Comparison of ENCODE assay signal across 24 cellular contexts in the genomic region with DNA sequence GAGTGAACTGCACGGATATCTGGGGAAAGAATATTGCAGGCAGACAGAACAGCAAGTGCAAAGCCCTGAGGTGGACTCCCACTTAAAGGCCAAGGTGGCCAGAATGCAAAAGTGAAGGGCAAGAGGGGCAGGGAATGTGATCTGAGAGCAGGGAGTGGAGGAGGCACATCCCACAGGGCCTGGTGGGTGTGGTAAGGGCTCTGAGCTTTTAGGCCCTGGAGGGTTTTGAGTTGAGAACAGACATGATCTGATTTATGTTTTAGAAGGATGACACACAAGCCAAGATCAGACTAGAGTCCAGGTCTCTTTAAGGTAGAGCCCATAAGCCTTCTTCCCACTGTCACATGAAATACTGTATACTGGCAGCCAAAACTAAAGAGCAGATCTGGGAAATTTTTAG.
DNase-seq lines count a peak whose midpoint lies in the region; ATAC-seq, FAIRE-seq and TF ChIP-seq lines count a peak whose summit lies in the region.
"Had no signal": no experiment of that assay in that cellular context is flagged by ENCODE, and none has a peak within 500 bp of the region (broad histone marks: within the 10 kb centered on the region; RNA-seq: fewer than 3 reads in every experiment).

No MANE protein-coding gene starts in this region.

- H3K9me3 Mint-ChIP-seq in nephron, result no peaks in the 10 kb centered on the region
- H3K9me3 Mint-ChIP-seq: activated T-cell treated with anti-CD3 and anti-CD28 coated beads, Interleukin-2, amount 50 U/mL, for 72 hours; CD14-positive monocyte had no signal

- H3K4me3 ChIP-seq in endothelial cell of umbilical vein (replicated peaks in 1 of 3; ENCODE audit: insufficient read depth in 1 of 3, low read depth in 1 of 3, low read length in 3 of 3), result no peak overlapping the region
- H3K4me3 ChIP-seq in body of pancreas, result no peak overlapping the region
- H3K4me3 ChIP-seq: coronary artery had no signal

- H3K27me3 ChIP-seq in endothelial cell of umbilical vein (ENCODE audit: control insufficient read depth in 2 of 2, insufficient read depth in 2 of 2, low read length in 2 of 2), result no peaks in the 10 kb centered on the region
- H3K27me3 ChIP-seq in body of pancreas, result no peaks in the 10 kb centered on the region

- no peaks in the 10 kb centered on the region for H3K9me1 ChIP-seq in endothelial cell of umbilical vein (replicated peaks; ENCODE audit: control insufficient read depth, extremely low read depth, insufficient read depth, low read length)

- H3K9me3 ChIP-seq in endothelial cell of umbilical vein (replicated peaks; ENCODE audit: control insufficient read depth, insufficient read depth, low read length) (no peaks in the 10 kb centered on the region), body of pancreas (no peaks in the 10 kb centered on the region)

- no peak for FAIRE-seq in endothelial cell of umbilical vein (lab: Jason Lieb, UNC)
- FAIRE-seq: GM12891, RCC 7860 had no signal

- CTCF ChIA-PET in endothelial cell of umbilical vein (lab: Charles Lee), result interaction anchor here (1.4 kb wide), 1 partner anchor 12 kb away, joined by 8 read pairs; no protein-coding TSS in a partner anchor

- peak overlapping the region; percentile 33 to 72 (median 59) for H3K27ac Mint-ChIP-seq in nephron
- H3K27ac Mint-ChIP-seq: activated naive CD4-positive, alpha-beta T cell treated with anti-CD3 and anti-CD28 coated beads, Interleukin-2, amount 50 U/mL, for 72 hours; activated T-cell treated with anti-CD3 and anti-CD28 coated beads, Interleukin-2, amount 50 U/mL, for 72 hours had no signal

- WGBS in body of pancreas, 2 donors, result 63 to 81% methylated on average over 1 of the region's 1 CpG

- TF ChIP-seq CTCF in endothelial cell of umbilical vein (IDR thresholded peaks at IDR 0.05; ENCODE audit: extremely low read depth in 1 of 2, insufficient read depth in 1 of 2, low read depth in 1 of 2, low read length in 2 of 2), result no peak
- TF ChIP-seq CTCF in nephron (IDR thresholded peaks at IDR 0.05; ENCODE audit: unreplicated experiment in 3 of 3), result no peak
- no peak for TF ChIP-seq CTCF in body of pancreas (IDR thresholded peaks at IDR 0.05)

- dilution Hi-C loops in endothelial cell of umbilical vein (cut with MboI; ENCODE audit: extremely low pct_ligation_motif_present, low sequenced_read_pairs), result no loop called here

- intact Hi-C loops in endothelial cell of umbilical vein (cut with micrococcal nuclease), result loop anchor here (5.0 kb wide), 2 partner anchors 216 to 511 kb away; no protein-coding TSS in a partner anchor
- intact Hi-C loops in body of pancreas (cut with DNase I), result no loop called here

- H3K4me3 Mint-ChIP-seq in nephron, result no peak overlapping the region
- H3K4me3 Mint-ChIP-seq: activated T-cell treated with anti-CD3 and anti-CD28 coated beads, Interleukin-2, amount 50 U/mL, for 72 hours; CD14-positive monocyte had no signal

- no peaks in the 10 kb centered on the region for H3K36me3 ChIP-seq in endothelial cell of umbilical vein (ENCODE audit: control insufficient read depth in 2 of 2, extremely low read depth in 1 of 2, insufficient read depth in 2 of 2, low read length in 2 of 2)
- H3K36me3 ChIP-seq in body of pancreas (replicated peaks in 1 of 2; ENCODE audit: insufficient read depth in 1 of 2, low read depth in 2 of 2), result no peaks in the 10 kb centered on the region

- DNase-seq in EL (peak; percentile 32), NCI-H69 (lab: John Stamatoyannopoulos, UW) (peak; percentile 69), endothelial cell of umbilical vein (ENCODE audit: low read depth, low spot score) (no peak), NCI-H1092 (lab: John Stamatoyannopoulos, UW) (no peak), body of pancreas (no peak), epidermal melanocyte (ENCODE audit: insufficient read length, low spot score) (no peak)
- DNase-seq: activated CD4-positive, CD25-positive, alpha-beta regulatory T cell treated with anti-CD3 and anti-CD28 coated beads, Interleukin-2, amount 50 U/mL, for 72 hours; activated CD8-positive, alpha-beta memory T cell treated with anti-CD3 and anti-CD28 coated beads for 24 hours; activated T-cell treated with anti-CD3 and anti-CD28 coated beads, Interleukin-2, amount 50 U/mL, for 72 hours; DMS153; Karpas-422; midbrain; NCI-H1105 treated with DMSO at 0.1 percent for 48 hours; NCI-H2171; NCI-H774; retina; stimulated activated CD4-positive, alpha-beta T cell treated with anti-CD3 and anti-CD28 coated beads, Interleukin-15, amount 100 ng/mL, for 24 hours had no signal

- peaks cover 62% of the 10 kb centered on the region for H3K4me1 ChIP-seq in endothelial cell of umbilical vein (ENCODE audit: control insufficient read depth, extremely low read depth, insufficient read depth, low read length)
- H3K4me1 ChIP-seq in body of pancreas, result peaks cover 9% of the 10 kb centered on the region

- H3K9ac ChIP-seq in endothelial cell of umbilical vein (replicated peaks; ENCODE audit: extremely low read depth, insufficient read depth, low read length), result no peak overlapping the region

- H3K4me1 Mint-ChIP-seq in nephron, result peaks cover 53% of the 10 kb centered on the region

- no peaks in the 10 kb centered on the region for H3K27me3 Mint-ChIP-seq in nephron (ENCODE audit: low read depth)

- H3K4me2 ChIP-seq in endothelial cell of umbilical vein (ENCODE audit: insufficient read depth, low read length), result no peak overlapping the region

- POLR2A ChIA-PET in endothelial cell of umbilical vein (lab: Charles Lee), result no interaction called here

- H3K36me3 Mint-ChIP-seq in nephron (ENCODE audit: low read depth), result no peaks in the 10 kb centered on the region
- H3K36me3 Mint-ChIP-seq: CD14-positive monocyte had no signal

- no TSS peak for BruUV-seq in endothelial cell of umbilical vein (replicated peaks; lab: Mats Ljungman, UMichigan)

- peak overlapping the region; percentile 7 for H2AFZ ChIP-seq in endothelial cell of umbilical vein (ENCODE audit: low read depth, low read length)

- H3K79me2 ChIP-seq in endothelial cell of umbilical vein (ENCODE audit: control insufficient read depth, insufficient read depth, low read length), result no peaks in the 10 kb centered on the region

- H3K27ac ChIP-seq in endothelial cell of umbilical vein (ENCODE audit: insufficient read depth, low read depth, low read length), result no peak overlapping the region
- H3K27ac ChIP-seq in body of pancreas, result no peak overlapping the region
- H3K27ac ChIP-seq: coronary artery had no signal

- ATAC-seq in body of pancreas (no peak), HG02623 (IDR thresholded peaks at IDR 0.05; ENCODE audit: unreplicated experiment) (no peak)
- ATAC-seq: activated naive CD4-positive, alpha-beta T cell treated with anti-CD3 and anti-CD28 coated beads, Interleukin-2, amount 50 U/mL, for 72 hours; activated T-cell treated with anti-CD3 and anti-CD28 coated beads, Interleukin-2, amount 50 U/mL, for 72 hours had no signal

- TF ChIP-seq POLR2A in endothelial cell of umbilical vein (IDR thresholded peaks at IDR 0.05; ENCODE audit: low read depth, low read length), result no peak
- no peak for TF ChIP-seq POLR2A in body of pancreas (IDR thresholded peaks at IDR 0.05)

- H4K20me1 ChIP-seq in endothelial cell of umbilical vein (replicated peaks; ENCODE audit: control insufficient read depth, extremely low read depth, insufficient read depth, low read length), result no peaks in the 10 kb centered on the region

TF ChIP-seq in endothelial cell of umbilical vein, 7 proteins besides CTCF, POLR2A, EP300 and RAD21:
- TF ChIP-seq MYC (IDR thresholded peaks at IDR 0.05; ENCODE audit: low read depth, low read length), result no peak
- no peak for TF ChIP-seq FOS (IDR thresholded peaks at IDR 0.05; ENCODE audit: borderline replicate concordance, insufficient read depth, low read length)
- TF ChIP-seq, protein P1, sequence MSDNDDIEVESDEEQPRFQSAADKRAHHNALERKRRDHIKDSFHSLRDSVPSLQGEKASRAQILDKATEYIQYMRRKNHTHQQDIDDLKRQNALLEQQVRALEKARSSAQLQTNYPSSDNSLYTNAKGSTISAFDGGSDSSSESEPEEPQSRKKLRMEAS (IDR thresholded peaks at IDR 0.05; ENCODE audit: insufficient read depth, insufficient read length), result no peak
- TF ChIP-seq JUN (IDR thresholded peaks at IDR 0.05; ENCODE audit: borderline replicate concordance, insufficient read depth, insufficient read length, low read depth), result no peak
- no peak for TF ChIP-seq GATA2 (IDR thresholded peaks at IDR 0.05; ENCODE audit: insufficient read depth, insufficient read length, low read depth, low read length)
- no peak for TF ChIP-seq EZH2 (IDR thresholded peaks at IDR 0.05; ENCODE audit: borderline replicate concordance, low read depth, low read length, severe bottlenecking)
- no peak for TF ChIP-seq POLR2AphosphoS5 (IDR thresholded peaks at IDR 0.05; ENCODE audit: insufficient read depth, low read depth, low read length)
TF ChIP-seq in endothelial cell of umbilical vein: peak in this region for 0.

Comparison
In these comparisons a context has a peak if more than half of its experiments do, and no peak if none do; other contexts are left out.
1. DNase-seq: peak in EL (single experiment) and NCI-H69 (single experiment); none in endothelial cell of umbilical vein (single experiment), NCI-H1092 (single experiment), body of pancreas (0 of 4) and epidermal melanocyte (single experiment).